Comparison of ENCODE assay signal across 1 cellular context in the genomic region with DNA sequence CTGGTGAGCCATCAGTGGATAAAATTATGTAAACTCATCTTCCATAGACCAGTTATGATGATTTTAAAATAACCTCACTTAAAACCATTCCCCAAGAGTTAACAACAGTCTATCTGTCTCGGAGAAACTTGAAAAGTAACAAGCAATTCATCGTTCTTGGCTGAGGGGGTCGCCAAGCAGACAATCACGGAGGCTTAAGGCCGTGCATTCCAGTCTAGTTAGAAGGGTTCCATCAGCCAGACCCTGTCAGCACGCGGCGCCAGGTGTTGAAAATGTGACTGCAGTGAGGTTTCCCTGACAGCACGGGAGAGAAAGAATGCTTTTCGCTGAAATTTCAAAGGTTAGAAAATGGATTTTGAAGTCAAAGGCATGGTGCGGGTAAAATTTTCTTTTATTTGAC.
TF ChIP-seq lines count a peak whose summit lies in the region.

No MANE protein-coding gene starts in this region.

TF ChIP-seq in SK-N-SH treated with all-trans-retinoic acid at 6 μM for 48 hours, 23 proteins besides CTCF, POLR2A, EP300 and RAD21:
- TF ChIP-seq PPARA (CRISPR knock-in tag; IDR thresholded peaks at IDR 0.05; ENCODE audit: borderline replicate concordance) = no peak
TF ChIP-seq in SK-N-SH treated with all-trans-retinoic acid at 6 μM for 48 hours: peak in this region for 0.
